Comparison of ENCODE assay signal across 4 cellular contexts in the genomic region with DNA sequence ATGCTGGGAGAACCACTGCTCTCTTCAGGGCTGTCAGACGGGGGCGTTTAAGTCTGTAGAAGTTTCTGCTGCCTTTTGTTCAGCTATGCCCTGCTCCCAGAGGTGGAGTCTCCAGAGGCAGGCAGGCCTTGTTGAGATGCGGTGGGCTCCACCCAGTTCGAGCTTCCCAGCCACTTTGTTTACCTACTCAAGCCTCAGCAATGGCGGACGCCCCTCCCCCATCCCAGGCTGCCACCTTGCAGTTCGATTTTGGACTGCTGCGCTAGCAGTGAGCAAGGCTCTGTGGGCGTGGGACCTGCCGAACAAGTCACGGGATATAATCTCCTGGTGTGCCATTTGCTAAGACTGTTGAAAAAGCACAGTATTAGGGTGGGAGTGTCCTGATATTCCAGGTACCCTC.
DNase-seq lines count a peak whose midpoint lies in the region; ATAC-seq, FAIRE-seq and TF ChIP-seq lines count a peak whose summit lies in the region.
"Not testable (repeated sequence)": the region's sequence is repeated elsewhere in the genome, so short reads cannot be mapped to it uniquely, and the experiment has no call there.

No MANE protein-coding gene starts in this region.

- H3K27me3 Mint-ChIP-seq in chondrocyte (ENCODE audit: low read depth): not testable (repeated sequence)

- H3K4me1 ChIP-seq in RWPE2 (ENCODE audit: insufficient read depth, poor library complexity, severe bottlenecking); kidney (ENCODE audit: control insufficient read depth in 1 of 2, insufficient read depth in 1 of 2, low read depth in 1 of 2, low read length in 2 of 2): not testable (repeated sequence)

- TF ChIP-seq CTCF in RWPE2 (IDR thresholded peaks at IDR 0.05; ENCODE audit: poor library complexity, severe bottlenecking); chondrocyte (IDR thresholded peaks at IDR 0.05); kidney (IDR thresholded peaks at IDR 0.05; ENCODE audit: borderline replicate concordance, extremely low read depth, insufficient read depth): not testable (repeated sequence)

- not testable (repeated sequence) for H3K4me1 Mint-ChIP-seq in chondrocyte (ENCODE audit: low read depth)

- H3K27ac ChIP-seq in RWPE2 (ENCODE audit: poor library complexity, severe bottlenecking); kidney (ENCODE audit: low read depth in 2 of 2, low read length in 2 of 2): not testable (repeated sequence)

- H3K27ac Mint-ChIP-seq in chondrocyte (ENCODE audit: unreplicated experiment): not testable (repeated sequence)

- H3K4me3 ChIP-seq in RWPE2 (ENCODE audit: severe bottlenecking); kidney (ENCODE audit: low read length in 2 of 2): not testable (repeated sequence)

- intact Hi-C loops in left cardiac atrium (cut with DNase I); kidney (cut with DNase I): not testable (repeated sequence)

- H3K9me3 Mint-ChIP-seq in chondrocyte (ENCODE audit: low read depth): peaks cover 23% of the 10 kb centered on the region

- FAIRE-seq in kidney (lab: Jason Lieb, UNC): not testable (repeated sequence)

- ATAC-seq in RWPE2 (ENCODE audit: low read depth); left cardiac atrium: not testable (repeated sequence)

- not testable (repeated sequence) for H3K36me3 Mint-ChIP-seq in chondrocyte (ENCODE audit: low read depth)

- H3K4me3 Mint-ChIP-seq in chondrocyte (ENCODE audit: unreplicated experiment): not testable (repeated sequence)

- H3K9ac ChIP-seq in kidney (ENCODE audit: low read length in 2 of 2): not testable (repeated sequence)

- not testable (repeated sequence) for H3K9me3 ChIP-seq in RWPE2 (ENCODE audit: severe bottlenecking); kidney (ENCODE audit: control insufficient read depth in 1 of 2, low read length in 2 of 2)

- peak; percentile 36 for DNase-seq in RWPE2 (ENCODE audit: low spot score)
- peak; percentile 75 for DNase-seq in chondrocyte (ENCODE audit: low spot score)
- DNase-seq in left cardiac atrium: peak; percentile 16
- DNase-seq in kidney: peak; percentile 54

- not testable (repeated sequence) for H3K36me3 ChIP-seq in RWPE2 (ENCODE audit: low read depth); kidney (ENCODE audit: control insufficient read depth in 1 of 2, insufficient read depth in 2 of 2, low read length in 2 of 2)

- not testable (repeated sequence) for H3K27me3 ChIP-seq in RWPE2 (ENCODE audit: insufficient read depth, poor library complexity, severe bottlenecking)

Comparison
In these comparisons a context has a peak if more than half of its experiments do, and no peak if none do; other contexts are left out.
1. DNase-seq: peak in every context shown above with its lines; median percentile 75 in chondrocyte; 54 in kidney; 36 in RWPE2; 16 in left cardiac atrium.